Comparison of ENCODE assay signal across 8 cellular contexts in genomic region chr2:232438951-232439757, GRCh38. TPM values are rescaled to one million over a fixed set of nuclear protein-coding genes. Genes with fewer than 3 reads are reported as not detected.
DNase-seq lines count a peak whose midpoint lies in the region; TF ChIP-seq lines count a peak whose summit lies in the region.

No MANE protein-coding gene starts in this region.

- H3K9me3 ChIP-seq in left ventricle myocardium inferior (replicated peaks) = no peaks in the 10 kb centered on the region

- DNase-seq in AG09309 (ENCODE audit: low read depth) (no peak), HK-2 (ENCODE audit: unreplicated experiment) (peak; percentile 24), left ventricle myocardium inferior (no peak), Kasumi-1 (lab: John Stamatoyannopoulos, UW) (no peak), OCI-M2 (lab: John Stamatoyannopoulos, UW; ENCODE audit: unreplicated experiment) (no peak)
- DNase-seq in activated T-cell treated with anti-CD3 and anti-CD28 coated beads, Interleukin-2, amount 50 U/mL, for 48 hours = peak; percentile 60 to 63
- peak; percentile 51 for DNase-seq in stimulated activated CD4-positive, alpha-beta T cell treated with anti-CD3 and anti-CD28 coated beads, Interleukin-4, amount 100 ng/mL, for 24 hours
- no peak for DNase-seq in central memory CD4-positive, alpha-beta T cell

- intact Hi-C loops in left ventricle myocardium inferior (cut with micrococcal nuclease) = loop anchor here (10.0 kb wide), 1 partner anchor 534 kb away; no protein-coding TSS in a partner anchor

- peak; percentile 50 for TF ChIP-seq CTCF in AG09309 (IDR thresholded peaks at IDR 0.05; ENCODE audit: control insufficient read depth, insufficient read depth, low read depth, low read length, missing control alignments)
- TF ChIP-seq CTCF in left ventricle myocardium inferior (IDR thresholded peaks at IDR 0.05; ENCODE audit: borderline replicate concordance) = peak; percentile 67

- peaks cover 6% of the 10 kb centered on the region for H3K27me3 ChIP-seq in left ventricle myocardium inferior (ENCODE audit: low read depth)

- no peak overlapping the region for H3K27ac ChIP-seq in left ventricle myocardium inferior (replicated peaks)

- H3K36me3 ChIP-seq in left ventricle myocardium inferior = no peaks in the 10 kb centered on the region

- H3K4me3 ChIP-seq in AG09309 (ENCODE audit: control insufficient read depth, low read depth, low read length) = no peak overlapping the region
- no peak overlapping the region for H3K4me3 ChIP-seq in left ventricle myocardium inferior

- H3K4me1 ChIP-seq in left ventricle myocardium inferior = peaks cover 3% of the 10 kb centered on the region

RNA-seq across cellular contexts. Expression of gene ALPI, which starts 16.8 kb away (rescaled TPM):
- total RNA-seq in left ventricle myocardium inferior = not detected

RNA-seq across cellular contexts. Expression of gene ALPG, which starts 32.5 kb away (rescaled TPM):
- not detected for total RNA-seq in left ventricle myocardium inferior

RNA-seq across cellular contexts. Expression of gene ECEL1, which starts 48.5 kb away (rescaled TPM):
- not detected for total RNA-seq in left ventricle myocardium inferior

Comparison
In these comparisons a context has a peak if more than half of its experiments do, and no peak if none do; other contexts are left out.
1. DNase-seq: peak in HK-2 (single experiment), activated T-cell treated with anti-CD3 and anti-CD28 coated beads, Interleukin-2, amount 50 U/mL, for 48 hours (2 of 2) and stimulated activated CD4-positive, alpha-beta T cell treated with anti-CD3 and anti-CD28 coated beads, Interleukin-4, amount 100 ng/mL, for 24 hours (single experiment); none in AG09309 (single experiment), left ventricle myocardium inferior (single experiment), central memory CD4-positive, alpha-beta T cell (single experiment), Kasumi-1 (0 of 2) and OCI-M2 (single experiment).